In the genomic region with DNA sequence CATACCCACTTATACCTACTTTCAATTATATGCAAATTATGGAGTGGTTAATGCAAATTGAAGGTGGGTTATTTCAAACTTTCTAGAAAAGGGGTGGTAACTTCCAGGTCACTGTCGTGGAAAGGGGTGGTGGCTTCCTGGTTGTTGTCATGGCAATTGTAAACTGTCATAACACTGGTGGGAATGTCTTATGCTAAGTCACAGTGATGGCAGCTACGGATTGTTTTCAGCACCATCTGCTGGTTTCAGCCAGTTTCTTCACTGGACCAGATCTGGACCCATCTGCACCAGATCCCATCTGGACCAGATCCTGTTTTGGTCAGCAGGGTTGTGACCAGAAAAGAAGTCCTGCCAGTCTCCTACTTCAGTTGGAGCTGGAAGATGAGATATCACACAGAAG, we compare ENCODE assay signal across 15 cellular contexts.
DNase-seq lines count a peak whose midpoint lies in the region; ATAC-seq and TF ChIP-seq lines count a peak whose summit lies in the region.
"Had no signal": no experiment of that assay in that cellular context is flagged by ENCODE, and none has a peak within 500 bp of the region (broad histone marks: within the 10 kb centered on the region; RNA-seq: fewer than 3 reads in every experiment).

No MANE protein-coding gene starts in this region.

- no peak overlapping the region for H3K27ac ChIP-seq in A673 (ENCODE audit: low read depth, low read length, poor library complexity, severe bottlenecking)
- no peak overlapping the region for H3K27ac ChIP-seq in Panc1 (ENCODE audit: low read length)
- H3K27ac ChIP-seq: A549, SJCRH30 had no signal

- H3K9me3 ChIP-seq in A673 (ENCODE audit: low read depth, low read length, poor library complexity, severe bottlenecking), result no peaks in the 10 kb centered on the region
- H3K9me3 ChIP-seq in Panc1 (ENCODE audit: control insufficient read depth, insufficient read depth, low read depth, low read length), result no peaks in the 10 kb centered on the region
- H3K9me3 ChIP-seq: A549, SJCRH30 had no signal

- H3K36me3 ChIP-seq in A673 (ENCODE audit: insufficient read depth, low read length, poor library complexity, severe bottlenecking) (no peaks in the 10 kb centered on the region), Panc1 (ENCODE audit: control insufficient read depth, insufficient read depth, low read length) (no peaks in the 10 kb centered on the region; the same call in 1 of the 2 replicates)
- H3K36me3 ChIP-seq: SJCRH30 had no signal

- H3K27me3 ChIP-seq in A673 (replicated peaks; ENCODE audit: insufficient read depth, low read depth, low read length, poor library complexity), result no peaks in the 10 kb centered on the region
- H3K27me3 ChIP-seq in Panc1 (ENCODE audit: control insufficient read depth, insufficient read depth, low read length), result no peaks in the 10 kb centered on the region
- H3K27me3 ChIP-seq: SJCRH30 had no signal

- intact Hi-C loops in A673 (cut with micrococcal nuclease; ENCODE audit: unreplicated experiment), result no loop called here
- intact Hi-C loops in Panc1 (cut with micrococcal nuclease; ENCODE audit: unreplicated experiment), result no loop called here

- DNase-seq in A673 (ENCODE audit: low spot score), result peak; percentile 33
- DNase-seq in HT-29 (ENCODE audit: low spot score), result peak; percentile 1
- DNase-seq in Panc1 (ENCODE audit: low read depth, low spot score), result no peak
- DNase-seq in fibroblast of pulmonary artery (ENCODE audit: low read depth), result peak; percentile 24
- no peak for DNase-seq in stimulated activated CD4-positive, alpha-beta T cell treated with anti-CD3 and anti-CD28 coated beads, Interleukin-4, amount 100 ng/mL, for 1 hour
- no peak for DNase-seq in C1 segment of cervical spinal cord (lab: John Stamatoyannopoulos, UW)
- DNase-seq: H9, NCI-H1417, NCI-H187 treated with DMSO at 0.1 percent for 48 hours, NCI-H2171, NCI-H446, NCI-H774, SJCRH30 had no signal

- POLR2A ChIA-PET in A673 (lab: Charles Lee; ENCODE audit: low non-redundant PET), result interaction anchor here (0.7 kb wide), 1 partner anchor 45 kb away, joined by 3 read pairs; no protein-coding TSS in a partner anchor
- POLR2A ChIA-PET in Panc1 (lab: Charles Lee), result no interaction called here

- peak; percentile 27; the same call in 1 of the 2 replicates for TF ChIP-seq CTCF in A673 (conservative IDR thresholded peaks at IDR 0.05; ENCODE audit: low read depth, low read length)
- TF ChIP-seq CTCF in Panc1 (IDR thresholded peaks at IDR 0.05), result peak; percentile 20; the same call in 1 of the 2 replicates
- TF ChIP-seq CTCF in fibroblast of pulmonary artery (IDR thresholded peaks at IDR 0.05; ENCODE audit: low read length, missing control alignments), result no peak

- in situ Hi-C loops in Panc1 (cut with HindIII; ENCODE audit: low pct_unique_long_range_greater_than_20kb, low sequenced_read_pairs), result no loop called here

- no TSS peak for BruUV-seq in A673 (replicated peaks; lab: Mats Ljungman, UMichigan)
- no TSS peak for BruUV-seq in Panc1 (replicated peaks; lab: Mats Ljungman, UMichigan)

- ATAC-seq in Panc1 (no peak), HG03565 (IDR thresholded peaks at IDR 0.05; ENCODE audit: unreplicated experiment) (no peak)
- ATAC-seq: A549 had no signal

- H3K4me3 ChIP-seq in A673 (ENCODE audit: low read depth, low read length, poor library complexity, severe bottlenecking) (no peak overlapping the region), Panc1 (ENCODE audit: low read depth in 2 of 2, low read length in 2 of 2) (no peak overlapping the region), fibroblast of pulmonary artery (replicated peaks; ENCODE audit: low read depth, low read length) (no peak overlapping the region)
- H3K4me3 ChIP-seq: A549, SJCRH30 had no signal

- CTCF ChIA-PET in A673 (lab: Charles Lee) (no interaction called here), Panc1 (lab: Charles Lee) (no interaction called here)

- H3K4me1 ChIP-seq in A673 (ENCODE audit: insufficient read depth, low read length, poor library complexity, severe bottlenecking), result peaks cover 22% of the 10 kb centered on the region
- no peaks in the 10 kb centered on the region for H3K4me1 ChIP-seq in Panc1 (ENCODE audit: control insufficient read depth, insufficient read depth, low read length)
- H3K4me1 ChIP-seq: A549, SJCRH30 had no signal

Comparison
In these comparisons a context has a peak if more than half of its experiments do, and no peak if none do; other contexts are left out.
1. DNase-seq: peak in A673 (single experiment), HT-29 (single experiment) and fibroblast of pulmonary artery (single experiment); none in Panc1 (single experiment), stimulated activated CD4-positive, alpha-beta T cell treated with anti-CD3 and anti-CD28 coated beads, Interleukin-4, amount 100 ng/mL, for 1 hour (single experiment) and C1 segment of cervical spinal cord (0 of 14).